In the genomic region with DNA sequence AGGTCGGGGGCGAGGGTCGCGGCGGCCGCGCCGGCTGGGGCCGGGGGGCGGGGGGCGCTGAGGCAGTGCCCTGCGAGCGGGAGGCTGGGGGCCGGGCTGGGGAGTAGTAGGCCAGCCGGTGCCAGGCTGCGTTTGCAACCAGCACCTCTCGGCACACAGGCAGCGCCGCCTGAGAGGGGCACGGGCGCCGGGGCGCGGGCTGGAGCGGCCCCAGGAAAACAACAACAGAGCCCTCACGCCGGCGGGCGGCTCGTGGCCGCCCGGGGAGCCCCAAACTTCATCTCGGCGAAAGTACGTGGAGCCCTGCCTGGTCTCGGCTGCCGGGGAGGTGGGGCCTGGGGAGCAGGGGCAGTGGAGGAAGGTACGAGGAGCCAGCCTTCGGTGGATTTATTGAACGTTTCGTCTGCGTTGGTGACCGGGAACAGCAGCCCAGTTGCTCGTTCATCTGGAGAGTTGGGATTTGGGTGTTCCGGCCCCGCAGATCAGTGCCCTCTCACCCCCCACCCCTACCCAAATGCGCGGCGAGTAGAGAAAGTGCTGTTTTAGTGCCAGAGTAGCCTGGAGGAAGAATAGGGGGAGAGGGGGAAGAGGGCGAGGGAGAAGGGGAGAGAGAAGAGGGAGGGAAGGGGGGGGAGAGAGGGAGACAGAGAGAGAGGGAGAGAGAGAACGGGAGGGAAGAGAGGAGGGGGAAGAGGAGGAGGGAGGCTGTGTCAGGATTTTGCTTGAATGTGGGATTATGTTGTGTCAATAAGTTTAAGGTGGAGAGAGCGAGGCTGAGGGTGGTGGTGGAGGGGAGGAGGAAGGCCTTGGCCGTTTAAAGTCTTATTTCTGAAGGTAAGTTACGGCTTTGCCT, we compare ENCODE assay signal across 8 cellular contexts. TPM values are rescaled to one million over a fixed set of nuclear protein-coding genes. Genes with fewer than 3 reads are reported as not detected.
A peak's percentile ranks its signal among the peaks of the same experiment; 100 is the strongest.
DNase-seq lines count a peak whose midpoint lies in the region; ATAC-seq and TF ChIP-seq lines count a peak whose summit lies in the region.

No MANE protein-coding gene starts in this region.

- BruUV-seq in Panc1 (replicated peaks; lab: Mats Ljungman, UMichigan), result no TSS peak

- in situ Hi-C loops in Panc1 (cut with HindIII; ENCODE audit: low pct_unique_long_range_greater_than_20kb, low sequenced_read_pairs), result no loop called here

- H3K4me1 ChIP-seq in Panc1 (ENCODE audit: control insufficient read depth, insufficient read depth, low read length), result peaks cover 4% of the 10 kb centered on the region
- peaks cover 9 to 14% of the 10 kb centered on the region in 2 donors for H3K4me1 ChIP-seq in naive thymus-derived CD4-positive, alpha-beta T cell (ENCODE audit: control insufficient read depth in 2 of 2, insufficient read depth in 2 of 2, low read length in 2 of 2)
- H3K4me1 ChIP-seq in suprapubic skin, result peaks cover 14% of the 10 kb centered on the region

- no peak for TF ChIP-seq EP300 in suprapubic skin (IDR thresholded peaks at IDR 0.05)

- no peaks in the 10 kb centered on the region for H3K9me3 Mint-ChIP-seq in activated T-helper 17 cell treated with anti-CD3 and anti-CD28 coated beads, Interleukin-2, amount 50 U/mL, for 72 hours
- peaks cover 0 to 3% (median 0%) of the 10 kb centered on the region in 11 donors for H3K9me3 Mint-ChIP-seq in naive thymus-derived CD4-positive, alpha-beta T cell

- H3K27me3 Mint-ChIP-seq in activated T-helper 17 cell treated with anti-CD3 and anti-CD28 coated beads, Interleukin-2, amount 50 U/mL, for 72 hours, result no peaks in the 10 kb centered on the region
- peaks cover 0 to 2% (median 0%) of the 10 kb centered on the region in 5 donors for H3K27me3 Mint-ChIP-seq in naive thymus-derived CD4-positive, alpha-beta T cell

- TF ChIP-seq CTCF in C4-2B (conservative IDR thresholded peaks at IDR 0.05), result no peak
- no peak for TF ChIP-seq CTCF in Panc1 (IDR thresholded peaks at IDR 0.05)
- TF ChIP-seq CTCF in fibroblast of pulmonary artery (IDR thresholded peaks at IDR 0.05; ENCODE audit: low read length, missing control alignments), result no peak
- no peak for TF ChIP-seq CTCF in suprapubic skin (IDR thresholded peaks at IDR 0.05)

- ATAC-seq in GM19324 (IDR thresholded peaks at IDR 0.05; ENCODE audit: low FRiP score, unreplicated experiment) (peak; percentile 44), HG03378 (IDR thresholded peaks at IDR 0.05; ENCODE audit: unreplicated experiment) (peak; percentile 4), Panc1 (peak; percentile 72)
- peak; percentile 34 for ATAC-seq in activated T-helper 17 cell treated with anti-CD3 and anti-CD28 coated beads, Interleukin-2, amount 50 U/mL, for 72 hours (replicated peaks)
- ATAC-seq in naive thymus-derived CD4-positive, alpha-beta T cell, result peak; percentile 56

- peaks cover 20% of the 10 kb centered on the region for H3K4me1 Mint-ChIP-seq in activated T-helper 17 cell treated with anti-CD3 and anti-CD28 coated beads, Interleukin-2, amount 50 U/mL, for 72 hours
- H3K4me1 Mint-ChIP-seq in naive thymus-derived CD4-positive, alpha-beta T cell, result peaks cover 22 to 43% (median 39%) of the 10 kb centered on the region in 7 donors

- H3K27ac ChIP-seq in C4-2B (peak overlapping the region; percentile 67), Panc1 (ENCODE audit: low read length) (peak overlapping the region; percentile 67), suprapubic skin (peak overlapping the region; percentile 87)
- peak overlapping the region; percentile 91 for H3K27ac ChIP-seq in naive thymus-derived CD4-positive, alpha-beta T cell (ENCODE audit: low read depth, low read length)

- H3K27me3 ChIP-seq in Panc1 (ENCODE audit: control insufficient read depth, insufficient read depth, low read length) (peaks cover 8% of the 10 kb centered on the region; the same call in 1 of the 2 replicates), suprapubic skin (no peaks in the 10 kb centered on the region)
- H3K27me3 ChIP-seq in naive thymus-derived CD4-positive, alpha-beta T cell (ENCODE audit: control insufficient read depth in 2 of 2, insufficient read depth in 2 of 2, low read length in 2 of 2), result no peaks in the 10 kb centered on the region

- H3K36me3 ChIP-seq in Panc1 (ENCODE audit: control insufficient read depth, insufficient read depth, low read length) (no peaks in the 10 kb centered on the region; the same call in none of the 2 replicates), suprapubic skin (no peaks in the 10 kb centered on the region)
- H3K36me3 ChIP-seq in naive thymus-derived CD4-positive, alpha-beta T cell (ENCODE audit: control insufficient read depth in 2 of 3, insufficient read depth in 3 of 3, low read length in 3 of 3), result peaks cover 0 to 12% (median 0%) of the 10 kb centered on the region in 3 experiments

- H3K9me3 ChIP-seq in Panc1 (ENCODE audit: control insufficient read depth, insufficient read depth, low read depth, low read length) (no peaks in the 10 kb centered on the region), suprapubic skin (no peaks in the 10 kb centered on the region)
- no peaks in the 10 kb centered on the region for H3K9me3 ChIP-seq in naive thymus-derived CD4-positive, alpha-beta T cell (ENCODE audit: control insufficient read depth in 2 of 3, low read length in 3 of 3)

- H3K4me3 Mint-ChIP-seq in activated T-helper 17 cell treated with anti-CD3 and anti-CD28 coated beads, Interleukin-2, amount 50 U/mL, for 72 hours, result peak overlapping the region; percentile 96
- H3K4me3 Mint-ChIP-seq in naive thymus-derived CD4-positive, alpha-beta T cell, result peak overlapping the region; percentile 75 to 100 (median 98)

- no peak for TF ChIP-seq POLR2A in suprapubic skin (IDR thresholded peaks at IDR 0.05)

- H3K36me3 Mint-ChIP-seq in activated T-helper 17 cell treated with anti-CD3 and anti-CD28 coated beads, Interleukin-2, amount 50 U/mL, for 72 hours (ENCODE audit: low read depth), result peaks cover 23% of the 10 kb centered on the region
- H3K36me3 Mint-ChIP-seq in naive thymus-derived CD4-positive, alpha-beta T cell, result peaks cover 0 to 11% (median 4%) of the 10 kb centered on the region in 5 donors

- POLR2A ChIA-PET in Panc1 (lab: Charles Lee), result no interaction called here
- POLR2A ChIA-PET in naive thymus-derived CD4-positive, alpha-beta T cell (lab: Charles Lee), result interaction anchor here (0.5 to 1.9 kb wide), 9 partner anchors 8 to 451 kb away, joined by 3 to 8 read pairs (median 5); no protein-coding TSS in a partner anchor

- WGBS in suprapubic skin, result 2% methylated on average over 15 of the region's 54 CpGs

- H3K4me3 ChIP-seq in Panc1 (ENCODE audit: low read depth in 2 of 2, low read length in 2 of 2) (peak overlapping the region; percentile 59 to 86), fibroblast of pulmonary artery (replicated peaks; ENCODE audit: low read depth, low read length) (peak overlapping the region; percentile 87), suprapubic skin (peak overlapping the region; percentile 93)
- H3K4me3 ChIP-seq in naive thymus-derived CD4-positive, alpha-beta T cell (ENCODE audit: low read length), result peak overlapping the region; percentile 82

- no peak for DNase-seq in Panc1 (ENCODE audit: low read depth, low spot score)
- DNase-seq in fibroblast of pulmonary artery (ENCODE audit: low read depth), result peak; percentile 56
- DNase-seq in naive thymus-derived CD4-positive, alpha-beta T cell, result peak in 5 of 9 donors; percentile 51 to 64 (median 56)
- DNase-seq in suprapubic skin (ENCODE audit: low spot score in 2 of 2), result peak; percentile 75 to 81

- intact Hi-C loops in Panc1 (cut with micrococcal nuclease; ENCODE audit: unreplicated experiment), result loop anchor here (2.0 to 5.0 kb wide), 2 partner anchors 91 to 286 kb away; no protein-coding TSS in a partner anchor
- intact Hi-C loops in naive thymus-derived CD4-positive, alpha-beta T cell (cut with micrococcal nuclease), result loop anchor here (1.0 to 10.0 kb wide), 19 partner anchors 9 to 1766 kb away; partner anchors contain the start of genes CIP2A (in 2 of the 2), DZIP3 (in 2 of the 2), IFT57 (in 2 of the 2) and TRAT1 (in 2 of the 2)

- CTCF ChIA-PET in Panc1 (lab: Charles Lee), result no interaction called here
- CTCF ChIA-PET in naive thymus-derived CD4-positive, alpha-beta T cell (lab: Charles Lee), result no interaction called here

- H3K27ac Mint-ChIP-seq in activated T-helper 17 cell treated with anti-CD3 and anti-CD28 coated beads, Interleukin-2, amount 50 U/mL, for 72 hours, result peak overlapping the region; percentile 91
- peak overlapping the region; percentile 84 to 99 (median 97) for H3K27ac Mint-ChIP-seq in naive thymus-derived CD4-positive, alpha-beta T cell

RNA-seq across cellular contexts. Expression of gene BBX, which starts 0.8 kb away (rescaled TPM):
- total RNA-seq in Panc1 (2021; ENCODE audit: unreplicated experiment) (28.5 TPM), suprapubic skin (10 to 100 TPM; 24.2 to 68.7 (median 38.0) TPM)
- polyA plus RNA-seq in Panc1 (2012; ENCODE audit: insufficient read length), result 14.8 TPM
- total RNA-seq in activated T-helper 17 cell treated with anti-CD3 and anti-CD28 coated beads, Interleukin-2, amount 50 U/mL, for 72 hours, result 10 to 100 TPM; 29.3 to 32.8 TPM
- 100 to 1,000 TPM in 1 of 5 experiments, 10 to 100 TPM in 4; 44.3 to 103 (median 73.5) TPM for total RNA-seq in naive thymus-derived CD4-positive, alpha-beta T cell
- 100 to 1,000 TPM in 1 of 2 donors, 10 to 100 TPM in 1; 93.4 to 120 TPM for polyA plus RNA-seq in naive thymus-derived CD4-positive, alpha-beta T cell

Comparison
In these comparisons a context has a peak if more than half of its experiments do, and no peak if none do; other contexts are left out.
1. ATAC-seq: peak in every context shown above with its lines; median percentile 72 in Panc1; 56 in naive thymus-derived CD4-positive, alpha-beta T cell; 44 in GM19324; 34 in activated T-helper 17 cell treated with anti-CD3 and anti-CD28 coated beads, Interleukin-2, amount 50 U/mL, for 72 hours; 4 in HG03378.